Comparison of ENCODE assay signal across 10 cellular contexts in the genomic region with DNA sequence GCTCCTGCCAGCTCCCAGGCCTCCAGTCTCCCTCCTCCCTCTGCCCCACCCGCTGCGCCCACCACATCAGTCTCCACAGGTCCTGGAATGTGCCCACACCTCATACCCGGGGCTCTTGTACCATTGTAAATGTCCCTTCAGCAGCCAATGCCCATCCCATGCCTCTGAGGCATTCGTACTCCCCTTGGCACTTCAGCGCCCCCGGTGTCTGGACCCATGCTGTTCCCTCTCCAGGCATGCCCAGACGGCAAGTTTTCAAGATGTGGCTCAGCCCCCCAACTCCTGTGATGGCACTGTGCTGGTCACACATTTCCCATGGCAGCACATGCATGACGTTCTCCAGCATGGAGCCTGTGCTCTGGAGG. TPM values are rescaled to one million over a fixed set of nuclear protein-coding genes. Genes with fewer than 3 reads are reported as not detected.
A peak's percentile ranks its signal among the peaks of the same experiment; 100 is the strongest.
DNase-seq lines count a peak whose midpoint lies in the region; ATAC-seq, FAIRE-seq and TF ChIP-seq lines count a peak whose summit lies in the region.
"Had no signal": no experiment of that assay in that cellular context is flagged by ENCODE, and none has a peak within 500 bp of the region (broad histone marks: within the 10 kb centered on the region; RNA-seq: fewer than 3 reads in every experiment).

No MANE protein-coding gene starts in this region.

- no peaks in the 10 kb centered on the region for H3K27me3 ChIP-seq in H9 (ENCODE audit: insufficient read depth, low read length)
- peaks cover 6% of the 10 kb centered on the region for H3K27me3 ChIP-seq in iPS-18a (ENCODE audit: control insufficient read depth, insufficient read depth, low read length)
- no peaks in the 10 kb centered on the region for H3K27me3 ChIP-seq in small intestine (ENCODE audit: control insufficient read depth in 2 of 2, insufficient read depth in 2 of 2, low read length in 2 of 2)

- no peaks in the 10 kb centered on the region for H3K79me1 ChIP-seq in H9 (ENCODE audit: insufficient read depth, low read depth, low read length, poor library complexity, severe bottlenecking)

- no peak overlapping the region for H3K23ac ChIP-seq in H9 (ENCODE audit: insufficient read length, low read depth, low read length)

- ATAC-seq in T-helper 17 cell, result peak; percentile 5

- H3K27ac ChIP-seq in H9 (ENCODE audit: insufficient read length, low read depth, low read length), result no peak overlapping the region
- no peak overlapping the region for H3K27ac ChIP-seq in iPS-18a (ENCODE audit: low read length)
- peak overlapping the region; percentile 13 to 85 for H3K27ac ChIP-seq in small intestine (ENCODE audit: low read depth in 1 of 2, low read length in 1 of 2)
- H3K27ac ChIP-seq: KMS-11 had no signal

- H3K36me3 Mint-ChIP-seq in H9 (ENCODE audit: insufficient read depth in 1 of 3, low read depth in 3 of 3) (no peaks in the 10 kb centered on the region; a peak in 1 of 7 replicates), T-helper 17 cell (ENCODE audit: low read depth) (peaks cover 2% of the 10 kb centered on the region)

- peak overlapping the region; percentile 28 for H3K4me2 ChIP-seq in H9 (ENCODE audit: insufficient read depth, insufficient read length, low read length)
- H3K4me2 ChIP-seq: KMS-11 had no signal

- no peak overlapping the region for H2BK12ac ChIP-seq in H9 (ENCODE audit: insufficient read length, low read depth, low read length)

- H3K9me3 ChIP-seq in H9 (ENCODE audit: control insufficient read depth, low read depth, low read length) (no peaks in the 10 kb centered on the region), T-helper 17 cell (ENCODE audit: control insufficient read depth, low read length, poor library complexity, severe bottlenecking) (no peaks in the 10 kb centered on the region), iPS-18a (ENCODE audit: control insufficient read depth, low read depth, low read length) (no peaks in the 10 kb centered on the region), small intestine (ENCODE audit: control insufficient read depth, low read depth) (no peaks in the 10 kb centered on the region)

- H2BK20ac ChIP-seq in H9 (ENCODE audit: low read depth, low read length, poor library complexity, severe bottlenecking), result no peak overlapping the region

- H3K18ac ChIP-seq in H9 (ENCODE audit: insufficient read length, low read depth, low read length), result no peak overlapping the region

- WGBS in H9 (ENCODE audit: extremely low coverage, insufficient read length, low lambda C conversion rate), result no CpG with 5 or more reads among the region's 8 CpGs
- WGBS in small intestine, 3 donors, result 69 to 79% (median 75%) methylated on average over 8 of the region's 8 CpGs

- no peak overlapping the region for H2BK120ac ChIP-seq in H9 (ENCODE audit: low read depth, low read length, poor library complexity, severe bottlenecking)

- H3K4me1 ChIP-seq in H9 (ENCODE audit: insufficient read depth, low read length), result peaks cover 12% of the 10 kb centered on the region; the same call in 1 of the 2 replicates
- peaks cover 42% of the 10 kb centered on the region for H3K4me1 ChIP-seq in iPS-18a (ENCODE audit: control insufficient read depth, low read depth, low read length)
- peaks cover 0 to 1% of the 10 kb centered on the region in 2 donors for H3K4me1 ChIP-seq in small intestine (ENCODE audit: control insufficient read depth in 2 of 2, insufficient read depth in 1 of 2, low read depth in 1 of 2, low read length in 1 of 2)

- peaks cover 49 to 71% of the 10 kb centered on the region in 2 experiments for H3K4me1 Mint-ChIP-seq in H9
- peaks cover 31% of the 10 kb centered on the region for H3K4me1 Mint-ChIP-seq in T-helper 17 cell

- DNase-seq in H9 (peak; percentile 56), T-helper 17 cell (no peak), small intestine (no peak), NCI-H226 (no peak), NCI-H2196 treated with DMSO at 0.1 percent for 48 hours (lab: John Stamatoyannopoulos, UW; ENCODE audit: unreplicated experiment) (no peak)
- DNase-seq in activated naive CD4-positive, alpha-beta T cell treated with anti-CD3 and anti-CD28 coated beads, Interleukin-2, amount 50 U/mL, for 16 hours, result no peak
- DNase-seq in stimulated activated naive CD4-positive, alpha-beta T cell treated with Interleukin-2 at 50 U/mL for 16 hours (lab: John Stamatoyannopoulos, UW), result no peak
- DNase-seq: activated CD4-positive, alpha-beta T cell treated with anti-CD3 and anti-CD28 coated beads for 1 hour had no signal

- no peak overlapping the region for H3K14ac ChIP-seq in H9 (ENCODE audit: insufficient read depth, low read length)

- no peak overlapping the region for H2BK15ac ChIP-seq in H9 (ENCODE audit: low read depth, low read length)

- H3K9ac ChIP-seq in H9 (ENCODE audit: extremely low read depth, insufficient read length, low read length) (no peak overlapping the region), iPS-18a (ENCODE audit: low read length) (no peak overlapping the region)
- H3K9ac ChIP-seq: KMS-11 had no signal

- H2AK5ac ChIP-seq in H9 (ENCODE audit: insufficient read length, low read length), result no peak overlapping the region

- H3K23me2 ChIP-seq in H9 (ENCODE audit: insufficient read length, low read depth, low read length, poor library complexity, severe bottlenecking), result no peaks in the 10 kb centered on the region

- H3K27me3 Mint-ChIP-seq in H9 (ENCODE audit: low read depth) (no peaks in the 10 kb centered on the region), T-helper 17 cell (no peaks in the 10 kb centered on the region)

- H4K20me1 ChIP-seq in H9 (ENCODE audit: control insufficient read depth, insufficient read depth, insufficient read length), result no peaks in the 10 kb centered on the region

- H3K36me3 ChIP-seq in iPS-18a (ENCODE audit: control insufficient read depth, low read depth, low read length), result no peaks in the 10 kb centered on the region
- H3K36me3 ChIP-seq in small intestine (ENCODE audit: control insufficient read depth in 2 of 2, insufficient read depth in 2 of 2, low read length in 2 of 2), result no peaks in the 10 kb centered on the region

- H4K5ac ChIP-seq in H9 (ENCODE audit: insufficient read length, low read depth, low read length), result no peak overlapping the region

- H3K4ac ChIP-seq in H9 (ENCODE audit: low read depth, low read length), result no peak overlapping the region

- H3T11ph ChIP-seq in H9 (ENCODE audit: low read length), result no peak overlapping the region

- no peak overlapping the region for H4K8ac ChIP-seq in H9 (replicated peaks; ENCODE audit: insufficient read length, low read depth, low read length)

- peak overlapping the region; percentile 33 to 67 for H3K4me3 Mint-ChIP-seq in H9
- peak overlapping the region; percentile 91 for H3K4me3 Mint-ChIP-seq in T-helper 17 cell

- FAIRE-seq in small intestine (lab: Jason Lieb, UNC), result no peak

- H2BK5ac ChIP-seq in H9 (ENCODE audit: insufficient read length, low read length), result no peak overlapping the region

- H3K9me3 Mint-ChIP-seq in H9, result no peaks in the 10 kb centered on the region; a peak in 1 of 5 replicates

- no peak overlapping the region for H3K56ac ChIP-seq in H9 (ENCODE audit: insufficient read length, low read depth, low read length)

- no peak overlapping the region for H4K91ac ChIP-seq in H9 (ENCODE audit: insufficient read length, low read depth, low read length)

- H3K79me2 ChIP-seq in H9 (ENCODE audit: insufficient read depth, low read length), result no peaks in the 10 kb centered on the region

- H3K4me3 ChIP-seq in iPS-18a (ENCODE audit: low read length), result peak overlapping the region; percentile 2
- no peak overlapping the region for H3K4me3 ChIP-seq in small intestine (ENCODE audit: low read depth in 1 of 2, low read length in 2 of 2)

- H3K27ac Mint-ChIP-seq in H9 (peak overlapping the region in 2 of 3 experiments; percentile 89 to 92; a peak in 4 of 7 replicates), T-helper 17 cell (peak overlapping the region; percentile 92)

- H2AFZ ChIP-seq in H9 (ENCODE audit: low read length), result no peak overlapping the region

- TF ChIP-seq CTCF in H9 (conservative IDR thresholded peaks at IDR 0.05), result 0 out of 3 replicates have a peak, but pooled peaks have one; percentile 19

RNA-seq across cellular contexts. Expression of gene PLXND1, which starts 13.3 kb away (rescaled TPM):
- total RNA-seq in H9 (2021) (48.4 and 50.9 TPM in 2 replicates), T-helper 17 cell (100 to 1,000 TPM in 1 of 2 donors, 10 to 100 TPM in 1; 78.8 to 152 TPM)
- polyA plus RNA-seq in small intestine, result 10 to 100 TPM in 1 of 3 donors, 1 to 10 TPM in 2; 3.4 to 54.7 (median 7.0) TPM

RNA-seq across cellular contexts. Expression of gene H1-8, which starts 50.2 kb away (rescaled TPM):
- total RNA-seq in H9 (2021) (not detected in 2 replicates), T-helper 17 cell (not detected)
- polyA plus RNA-seq in small intestine, result not detected

Comparison
In these comparisons a context has a peak if more than half of its experiments do, and no peak if none do; other contexts are left out.
1. H3K27ac ChIP-seq: peak in small intestine (2 of 2); none in H9 (single experiment) and iPS-18a (single experiment).